Comparison of ENCODE assay signal across 22 cellular contexts in the genomic region with DNA sequence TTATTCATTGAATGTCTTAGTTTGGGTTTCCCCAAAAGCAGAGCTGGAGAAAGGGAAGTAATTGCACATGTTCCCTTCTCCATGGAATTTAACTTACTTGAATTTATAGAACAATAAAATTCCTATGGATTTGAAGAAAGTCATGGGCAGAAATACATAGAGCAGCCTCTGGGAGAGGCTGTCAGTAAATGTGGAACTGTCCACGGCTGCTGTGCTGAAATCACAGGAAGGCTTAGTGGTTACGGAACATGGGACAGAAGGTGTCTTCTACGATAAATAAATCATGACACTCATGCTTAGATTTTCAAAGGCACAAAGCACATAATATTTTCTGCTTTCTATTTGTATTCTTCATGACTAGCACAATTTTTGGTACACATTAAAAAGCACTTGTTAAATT.
"Had no signal": no experiment of that assay in that cellular context is flagged by ENCODE, and none has a peak within 500 bp of the region (broad histone marks: within the 10 kb centered on the region; RNA-seq: fewer than 3 reads in every experiment).

No MANE protein-coding gene starts in this region.

- H3K27me3 Mint-ChIP-seq: naive B cell; stimulated activated memory B cell treated with anti-CD40 and anti-IgM and Interleukin-4, amounts not matched to agents 10 μg/mL and 1 μg/mL and 100 μg/mL, for 72 hours had no signal

- H3K27ac Mint-ChIP-seq: activated T-cell treated with anti-CD3 and anti-CD28 coated beads, Interleukin-2, amount 50 U/mL, for 72 hours; naive B cell; stimulated activated memory B cell treated with anti-CD40 and anti-IgM and Interleukin-4, amounts not matched to agents 10 μg/mL and 1 μg/mL and 100 μg/mL, for 72 hours; T-helper 1 cell treated with Interleukin-12 subunit alpha and Interleukin-12 subunit beta and Interleukin-4 antibody, amounts not matched to agents 30 μg/mL and 1 μg/mL, for 36 hours had no signal

- H3K9me3 ChIP-seq: breast epithelium, esophagus squamous epithelium, mucosa of descending colon, neutrophil, pancreas, sigmoid colon, thoracic aorta had no signal

- H3K27ac ChIP-seq: breast epithelium, coronary artery, esophagus squamous epithelium, left lung, neutrophil, pancreas, sigmoid colon, spleen, thoracic aorta, VCaP had no signal

- H3K4me3 Mint-ChIP-seq: activated T-cell treated with anti-CD3 and anti-CD28 coated beads, Interleukin-2, amount 50 U/mL, for 72 hours; naive B cell; stimulated activated memory B cell treated with anti-CD40 and anti-IgM and Interleukin-4, amounts not matched to agents 10 μg/mL and 1 μg/mL and 100 μg/mL, for 72 hours; T-helper 1 cell treated with Interleukin-12 subunit alpha and Interleukin-12 subunit beta and Interleukin-4 antibody, amounts not matched to agents 30 μg/mL and 1 μg/mL, for 36 hours had no signal

- DNase-seq: activated CD4-positive, alpha-beta T cell treated with anti-CD3 and anti-CD28 coated beads for 1 hour; activated effector memory CD4-positive, alpha-beta T cell treated with anti-CD3 and anti-CD28 coated beads, Interleukin-2, amount 50 U/mL, for 16 hours; activated naive CD4-positive, alpha-beta T cell treated with anti-CD3 and anti-CD28 coated beads, Interleukin-2, amount 50 U/mL, for 16 hours; activated T-cell treated with anti-CD3 and anti-CD28 coated beads, Interleukin-2, amount 50 U/mL, for 72 hours; esophagus squamous epithelium; mucosa of descending colon; naive B cell; pancreas; sigmoid colon; spleen; stimulated activated CD4-positive, alpha-beta T cell treated with anti-CD3 and anti-CD28 coated beads, Interleukin-4, amount 100 ng/mL, for 4 hours had no signal

- H3K4me1 ChIP-seq: breast epithelium, esophagus squamous epithelium, left lung, pancreas, sigmoid colon, spleen had no signal

- H3K4me1 Mint-ChIP-seq: naive B cell; stimulated activated memory B cell treated with anti-CD40 and anti-IgM and Interleukin-4, amounts not matched to agents 10 μg/mL and 1 μg/mL and 100 μg/mL, for 72 hours had no signal

- ATAC-seq: activated T-cell treated with anti-CD3 and anti-CD28 coated beads, Interleukin-2, amount 50 U/mL, for 72 hours; left lung; mucosa of descending colon; pancreas; stimulated activated memory B cell treated with anti-CD40 and anti-IgM and Interleukin-4, amounts not matched to agents 10 μg/mL and 1 μg/mL and 100 μg/mL, for 72 hours had no signal

- H3K36me3 ChIP-seq: breast epithelium, esophagus squamous epithelium, left lung, neutrophil, pancreas, sigmoid colon, spleen, thoracic aorta had no signal

- H3K27me3 ChIP-seq: breast epithelium, esophagus squamous epithelium, left lung, neutrophil, pancreas, sigmoid colon, spleen had no signal

- H3K4me3 ChIP-seq: breast epithelium, coronary artery, esophagus squamous epithelium, left lung, mucosa of descending colon, pancreas, sigmoid colon, spleen, thoracic aorta had no signal

- FAIRE-seq: astrocyte, endothelial cell of umbilical vein, keratinocyte, pancreas had no signal

- H3K36me3 Mint-ChIP-seq: stimulated activated memory B cell treated with anti-CD40 and anti-IgM and Interleukin-4, amounts not matched to agents 10 μg/mL and 1 μg/mL and 100 μg/mL, for 72 hours had no signal
